ENCODE assay signal across 9 cellular contexts in the genomic region with DNA sequence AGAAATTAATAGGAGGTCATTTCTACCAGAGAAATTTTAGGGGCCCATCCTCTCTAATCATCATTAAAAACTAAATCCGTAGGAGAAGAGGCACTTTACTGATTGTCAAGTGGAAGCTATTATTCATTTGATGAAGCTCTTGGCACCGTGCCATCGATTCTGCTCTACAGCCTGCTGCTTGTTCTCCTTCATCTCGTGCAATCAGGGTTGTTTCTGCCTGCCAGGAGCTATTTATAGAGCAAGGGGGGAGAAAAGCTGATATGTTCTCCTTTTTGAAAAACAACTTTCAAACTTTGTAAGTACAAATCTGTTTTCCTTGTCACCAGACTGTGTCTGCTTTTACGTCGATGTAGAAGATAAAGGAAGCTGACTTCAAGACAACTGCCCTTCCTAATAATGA.
DNase-seq lines count a peak whose midpoint lies in the region; ATAC-seq, FAIRE-seq and TF ChIP-seq lines count a peak whose summit lies in the region.
"Had no signal": no experiment of that assay in that cellular context is flagged by ENCODE, and none has a peak within 500 bp of the region (broad histone marks: within the 10 kb centered on the region; RNA-seq: fewer than 3 reads in every experiment).

No MANE protein-coding gene starts in this region.

- no peak for TF ChIP-seq CTCF in heart right ventricle (IDR thresholded peaks at IDR 0.05)

- H3K4me3 ChIP-seq in heart right ventricle, result no peak overlapping the region

- ATAC-seq in left cardiac atrium, result no peak
- ATAC-seq in heart right ventricle, result no peak

- H3K27ac ChIP-seq in heart right ventricle, result no peak overlapping the region
- H3K27ac ChIP-seq: neutrophil had no signal

- WGBS in heart right ventricle, 2 donors, result 2 to 6% methylated on average over 6 of the region's 6 CpGs

- peaks cover 0 to 3% (median 0%) of the 10 kb centered on the region in 9 donors for H3K4me1 ChIP-seq in heart right ventricle

- DNase-seq in left cardiac atrium (peak; percentile 38), heart right ventricle (no peak), NCI-H345 (lab: John Stamatoyannopoulos, UW) (peak; percentile 96), dermis blood vessel endothelial cell (peak; percentile 24), urothelium cell line (ENCODE audit: low spot score) (peak; percentile 9), NCI-H526 treated with DMSO at 0.1 percent for 48 hours (lab: John Stamatoyannopoulos, UW) (no peak), OCI-M2 (lab: John Stamatoyannopoulos, UW; ENCODE audit: unreplicated experiment) (no peak), cerebellar nuclear complex (lab: John Stamatoyannopoulos, UW) (no peak)

- no peak for FAIRE-seq in urothelium cell line (lab: Jason Lieb, UNC)

- H3K36me3 ChIP-seq in heart right ventricle, result no peaks in the 10 kb centered on the region
- H3K36me3 ChIP-seq: neutrophil had no signal

- intact Hi-C loops in left cardiac atrium (cut with DNase I) (no loop called here), heart right ventricle (cut with DNase I) (no loop called here)

- H3K9me3 ChIP-seq in heart right ventricle, result no peaks in the 10 kb centered on the region
- H3K9me3 ChIP-seq: neutrophil had no signal

- H3K27me3 ChIP-seq in heart right ventricle, result no peaks in the 10 kb centered on the region
- H3K27me3 ChIP-seq: neutrophil had no signal

Comparison
In these comparisons a context has a peak if more than half of its experiments do, and no peak if none do; other contexts are left out.
1. DNase-seq: peak in left cardiac atrium (single experiment), NCI-H345 (single experiment), dermis blood vessel endothelial cell (single experiment) and urothelium cell line (single experiment); none in heart right ventricle (0 of 2), NCI-H526 treated with DMSO at 0.1 percent for 48 hours (single experiment), OCI-M2 (single experiment) and cerebellar nuclear complex (0 of 2).